In the genomic region with DNA sequence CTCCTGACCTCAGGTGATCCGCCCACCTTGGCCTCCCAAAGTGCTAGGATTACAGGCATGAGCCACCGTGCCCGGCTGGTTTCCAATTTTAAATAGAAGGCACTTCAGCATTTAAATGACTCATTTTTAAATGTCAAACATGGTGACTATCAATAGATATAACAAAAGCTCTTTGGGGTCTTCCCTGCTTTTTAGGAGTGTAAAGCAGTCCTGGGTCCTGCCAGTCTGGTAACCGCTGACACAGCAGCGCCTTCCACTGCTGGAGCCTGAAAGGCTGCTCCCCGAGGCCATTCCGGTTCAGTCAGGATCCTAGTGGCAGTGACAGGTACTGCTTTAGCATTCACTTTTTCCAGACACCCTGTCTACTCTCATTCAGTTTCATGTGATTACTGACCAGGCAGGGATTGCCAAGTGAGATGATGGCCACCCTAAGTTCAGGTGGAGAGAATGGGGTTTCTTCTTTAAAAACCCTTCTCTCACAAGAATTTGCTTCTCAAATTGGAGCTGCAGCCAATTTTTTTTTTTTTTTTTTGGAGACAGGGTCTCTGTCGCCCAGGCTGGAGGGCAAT, we compare ENCODE assay signal across 8 cellular contexts. TPM values are rescaled to one million over a fixed set of nuclear protein-coding genes. Genes with fewer than 3 reads are reported as not detected.
DNase-seq lines count a peak whose midpoint lies in the region; ATAC-seq lines count a peak whose summit lies in the region.

No MANE protein-coding gene starts in this region.

- peak; percentile 56 for ATAC-seq in T-helper 17 cell
- ATAC-seq in HG03342 (IDR thresholded peaks at IDR 0.05; ENCODE audit: unreplicated experiment) = no peak

- peaks cover 2% of the 10 kb centered on the region for H3K36me3 Mint-ChIP-seq in T-helper 17 cell (ENCODE audit: low read depth)

- DNase-seq in ELF-1 (ENCODE audit: low read depth, low spot score) (peak; percentile 90), LoVo (ENCODE audit: low spot score) (peak; percentile 18), T-helper 17 cell (peak; percentile 43 to 53 (median 45)), astrocyte of the hippocampus (ENCODE audit: low read depth, low spot score) (peak; percentile 78), iris pigment epithelial cell (ENCODE audit: low read depth) (peak; percentile 80), globus pallidus (ENCODE audit: low spot score) (no peak)
- peak; percentile 31 to 45 for DNase-seq in stimulated activated CD8-positive, alpha-beta memory T cell treated with anti-CD3 and anti-CD28 coated beads, Interleukin-2, amount 100 ng/mL, for 1 hour (ENCODE audit: low read depth in 2 of 2)

- H3K4me1 Mint-ChIP-seq in T-helper 17 cell = peaks cover 67% of the 10 kb centered on the region

- no peaks in the 10 kb centered on the region for H3K27me3 Mint-ChIP-seq in T-helper 17 cell

- H3K4me3 Mint-ChIP-seq in T-helper 17 cell = peak overlapping the region; percentile 86

- peak overlapping the region; percentile 96 for H3K27ac Mint-ChIP-seq in T-helper 17 cell

- no peaks in the 10 kb centered on the region for H3K9me3 ChIP-seq in T-helper 17 cell (ENCODE audit: control insufficient read depth, low read length, poor library complexity, severe bottlenecking)

RNA-seq across cellular contexts. Expression of gene DIDO1, which starts 5.1 kb away (rescaled TPM):
- total RNA-seq in T-helper 17 cell = 10 to 100 TPM; 58.3 to 65.7 TPM

RNA-seq across cellular contexts. Expression of gene GID8, which starts 16.7 kb away (rescaled TPM):
- total RNA-seq in T-helper 17 cell = 10 to 100 TPM; 33.4 to 39.9 TPM

RNA-seq across cellular contexts. Expression of gene SLC17A9, which starts 31.3 kb away (rescaled TPM):
- total RNA-seq in T-helper 17 cell = 1 to 10 TPM in 1 of 2 donors, under 1 TPM in 1; 0.89 to 2.4 TPM

RNA-seq across cellular contexts. Expression of gene TCFL5, which starts 59.6 kb away (rescaled TPM):
- 1 to 10 TPM; 4.4 to 5.0 TPM for total RNA-seq in T-helper 17 cell
